8 cellular contexts compared by ENCODE assay signal in the genomic region with DNA sequence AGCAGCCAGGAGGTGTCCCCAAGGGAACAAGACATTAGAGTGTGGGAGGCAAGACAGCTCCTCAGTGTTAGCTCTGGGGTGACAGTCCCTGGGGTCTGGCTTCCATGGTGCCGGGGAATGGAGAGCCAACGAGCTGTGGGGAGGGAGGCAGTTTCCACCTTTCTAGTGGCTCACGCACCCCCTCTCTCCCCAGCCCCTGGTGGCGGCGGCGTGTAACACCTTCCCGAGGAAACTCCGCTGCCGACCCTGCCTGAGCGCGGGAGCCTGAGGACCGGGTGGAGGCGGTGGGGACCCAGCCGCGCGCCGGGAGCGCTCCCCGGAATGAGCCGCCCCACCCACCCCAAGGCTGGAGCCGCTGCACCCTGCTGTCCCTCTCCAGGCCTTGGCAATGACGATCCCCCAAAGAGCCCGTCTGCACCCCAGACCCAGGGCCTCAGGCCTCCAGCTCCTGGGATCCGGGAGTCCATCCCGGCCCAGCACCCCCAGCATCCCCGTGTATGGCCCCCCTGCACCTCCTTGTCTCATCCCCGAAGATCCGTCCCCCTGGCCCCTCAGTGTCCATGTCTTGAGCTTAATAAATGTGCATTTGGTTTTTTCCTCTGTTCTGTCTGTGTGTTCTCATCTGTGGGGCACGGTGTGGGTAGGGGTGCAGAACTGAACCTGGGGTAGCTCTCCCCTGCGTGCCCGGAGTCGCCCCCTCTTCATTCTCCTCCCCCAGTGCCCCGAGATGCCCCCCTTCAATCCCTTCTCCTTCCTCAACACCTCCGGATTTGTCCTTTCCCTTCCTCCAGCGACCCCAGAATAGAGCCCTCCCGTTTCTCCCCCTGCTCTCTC. TPM values are rescaled to one million over a fixed set of nuclear protein-coding genes. Genes with fewer than 3 reads are reported as not detected.
DNase-seq lines count a peak whose midpoint lies in the region; ATAC-seq and TF ChIP-seq lines count a peak whose summit lies in the region.

No MANE protein-coding gene starts in this region.

- POLR2A ChIA-PET in activated CD4-positive, alpha-beta memory T cell treated with anti-CD3 and anti-CD28 coated beads for 36 hours (lab: Charles Lee): interaction anchor here (0.6 to 2.4 kb wide), 8 partner anchors 12 to 152 kb away, joined by 3 to 20 read pairs (median 4); no protein-coding TSS in a partner anchor

- H3K27ac Mint-ChIP-seq in activated CD4-positive, alpha-beta memory T cell treated with anti-CD3 and anti-CD28 coated beads for 36 hours: peak overlapping the region; percentile 99
- peak overlapping the region; percentile 90 to 99 for H3K27ac Mint-ChIP-seq in natural killer cell
- H3K27ac Mint-ChIP-seq in stimulated activated naive CD8-positive, alpha-beta T cell treated with anti-CD3 and anti-CD28 coated beads, Interleukin-15, Interleukin-2, amounts not matched to agents 100 ng/mL and 50 ng/mL, for 24 hours: peak overlapping the region; percentile 100

- CTCF ChIA-PET in activated CD4-positive, alpha-beta memory T cell treated with anti-CD3 and anti-CD28 coated beads for 36 hours (lab: Charles Lee): interaction anchor here (0.5 to 4.6 kb wide), 18 partner anchors 9 to 395 kb away, joined by 3 to 81 read pairs (median 3); partner anchors contain the start of genes FXYD7 and LGI4

- H3K36me3 Mint-ChIP-seq in activated CD4-positive, alpha-beta memory T cell treated with anti-CD3 and anti-CD28 coated beads for 36 hours: peaks cover 42% of the 10 kb centered on the region
- H3K36me3 Mint-ChIP-seq in natural killer cell: peaks cover 9% of the 10 kb centered on the region
- H3K36me3 Mint-ChIP-seq in stimulated activated naive CD8-positive, alpha-beta T cell treated with anti-CD3 and anti-CD28 coated beads, Interleukin-15, Interleukin-2, amounts not matched to agents 100 ng/mL and 50 ng/mL, for 24 hours (ENCODE audit: low read depth): peaks cover 33% of the 10 kb centered on the region

- TF ChIP-seq CTCF in GM12873 (IDR thresholded peaks at IDR 0.05; ENCODE audit: insufficient read depth, low read depth, low read length, missing control alignments): peak; percentile 79
- peak; percentile 74 for TF ChIP-seq CTCF in natural killer cell (IDR thresholded peaks at IDR 0.05)

- no peaks in the 10 kb centered on the region for H3K9me3 ChIP-seq in MG63
- H3K9me3 ChIP-seq in endocrine pancreas (ENCODE audit: control insufficient read depth, low read length): no peaks in the 10 kb centered on the region

- no peaks in the 10 kb centered on the region for H3K9me3 Mint-ChIP-seq in activated CD4-positive, alpha-beta memory T cell treated with anti-CD3 and anti-CD28 coated beads for 36 hours
- H3K9me3 Mint-ChIP-seq in natural killer cell: no peaks in the 10 kb centered on the region
- H3K9me3 Mint-ChIP-seq in stimulated activated naive CD8-positive, alpha-beta T cell treated with anti-CD3 and anti-CD28 coated beads, Interleukin-15, Interleukin-2, amounts not matched to agents 100 ng/mL and 50 ng/mL, for 24 hours: no peaks in the 10 kb centered on the region

- no peaks in the 10 kb centered on the region for H3K4me1 ChIP-seq in endocrine pancreas (ENCODE audit: control insufficient read depth, insufficient read depth, low read length)

- peak; percentile 56 for DNase-seq in MG63
- peak; percentile 86 for DNase-seq in activated CD4-positive, alpha-beta memory T cell treated with anti-CD3 and anti-CD28 coated beads for 36 hours
- peak; percentile 63 for DNase-seq in natural killer cell
- DNase-seq in head of caudate nucleus: no peak
- no peak for DNase-seq in NCI-H446 treated with DMSO at 0.1 percent for 48 hours (lab: John Stamatoyannopoulos, UW)

- H3K36me3 ChIP-seq in MG63: peaks cover 33% of the 10 kb centered on the region
- H3K36me3 ChIP-seq in endocrine pancreas (ENCODE audit: control insufficient read depth, insufficient read depth, low read length): no peaks in the 10 kb centered on the region

- H3K27me3 Mint-ChIP-seq in activated CD4-positive, alpha-beta memory T cell treated with anti-CD3 and anti-CD28 coated beads for 36 hours: no peaks in the 10 kb centered on the region
- H3K27me3 Mint-ChIP-seq in natural killer cell (ENCODE audit: low read depth in 2 of 2): no peaks in the 10 kb centered on the region
- no peaks in the 10 kb centered on the region for H3K27me3 Mint-ChIP-seq in stimulated activated naive CD8-positive, alpha-beta T cell treated with anti-CD3 and anti-CD28 coated beads, Interleukin-15, Interleukin-2, amounts not matched to agents 100 ng/mL and 50 ng/mL, for 24 hours

- H3K4me3 ChIP-seq in MG63 (peak overlapping the region; percentile 83), endocrine pancreas (ENCODE audit: control insufficient read depth, insufficient read depth, low read length) (no peak overlapping the region)

- H3K27me3 ChIP-seq in MG63: no peaks in the 10 kb centered on the region
- no peaks in the 10 kb centered on the region for H3K27me3 ChIP-seq in endocrine pancreas (ENCODE audit: control insufficient read depth, insufficient read depth, low read length)

- intact Hi-C loops in activated CD4-positive, alpha-beta memory T cell treated with anti-CD3 and anti-CD28 coated beads for 36 hours (cut with micrococcal nuclease): loop anchor here (2.0 kb wide), 1 partner anchor 115 kb away; the partner anchor contains the start of gene USF2
- intact Hi-C loops in natural killer cell (cut with micrococcal nuclease) (no loop called here), head of caudate nucleus (cut with DNase I) (no loop called here)

- H3K4me3 Mint-ChIP-seq in activated CD4-positive, alpha-beta memory T cell treated with anti-CD3 and anti-CD28 coated beads for 36 hours: peak overlapping the region; percentile 98
- peak overlapping the region; percentile 100 for H3K4me3 Mint-ChIP-seq in natural killer cell
- H3K4me3 Mint-ChIP-seq in stimulated activated naive CD8-positive, alpha-beta T cell treated with anti-CD3 and anti-CD28 coated beads, Interleukin-15, Interleukin-2, amounts not matched to agents 100 ng/mL and 50 ng/mL, for 24 hours: peak overlapping the region; percentile 98

- peak overlapping the region; percentile 74 for H3K9ac ChIP-seq in endocrine pancreas (ENCODE audit: control insufficient read depth, insufficient read depth, low read length)

- ATAC-seq in natural killer cell: peak; percentile 65 to 75 (median 71)

- peaks cover 42% of the 10 kb centered on the region for H3K4me1 Mint-ChIP-seq in activated CD4-positive, alpha-beta memory T cell treated with anti-CD3 and anti-CD28 coated beads for 36 hours (ENCODE audit: low read depth)
- H3K4me1 Mint-ChIP-seq in natural killer cell: peaks cover 43 to 44% of the 10 kb centered on the region in 2 donors
- H3K4me1 Mint-ChIP-seq in stimulated activated naive CD8-positive, alpha-beta T cell treated with anti-CD3 and anti-CD28 coated beads, Interleukin-15, Interleukin-2, amounts not matched to agents 100 ng/mL and 50 ng/mL, for 24 hours (ENCODE audit: low read depth): peaks cover 50% of the 10 kb centered on the region

RNA-seq across cellular contexts. Expression of gene FXYD5, which starts 0.6 kb away (rescaled TPM):
- total RNA-seq in MG63 (2014; rRNA removed; shearing (Covaris generic); ENCODE audit: low replicate concordance): 28.9 and 59.7 TPM in 2 replicates
- 100 to 1,000 TPM; 334 to 360 TPM for total RNA-seq in activated CD4-positive, alpha-beta memory T cell treated with anti-CD3 and anti-CD28 coated beads for 36 hours
- total RNA-seq in natural killer cell: 100 to 1,000 TPM; 226 to 270 (median 231) TPM

RNA-seq across cellular contexts. Expression of gene FXYD7, which starts 10.9 kb away (rescaled TPM):
- not detected in 2 replicates for total RNA-seq in MG63 (2014; rRNA removed; shearing (Covaris generic); ENCODE audit: low replicate concordance)
- under 1 TPM; 0.77 to 0.93 TPM for total RNA-seq in activated CD4-positive, alpha-beta memory T cell treated with anti-CD3 and anti-CD28 coated beads for 36 hours
- 1 to 10 TPM; 4.0 to 5.4 (median 4.9) TPM for total RNA-seq in natural killer cell

RNA-seq across cellular contexts. Expression of gene FXYD1, which starts 15.3 kb away (rescaled TPM):
- not detected in 2 replicates for total RNA-seq in MG63 (2014; rRNA removed; shearing (Covaris generic); ENCODE audit: low replicate concordance)
- 1 to 10 TPM; 2.3 to 2.8 TPM for total RNA-seq in activated CD4-positive, alpha-beta memory T cell treated with anti-CD3 and anti-CD28 coated beads for 36 hours
- not detected for total RNA-seq in natural killer cell

RNA-seq across cellular contexts. Expression of gene LGI4, which starts 19.1 kb away (rescaled TPM):
- 0.76 TPM in 1 of 2 replicates, not detected in the other for total RNA-seq in MG63 (2014; rRNA removed; shearing (Covaris generic); ENCODE audit: low replicate concordance)
- total RNA-seq in activated CD4-positive, alpha-beta memory T cell treated with anti-CD3 and anti-CD28 coated beads for 36 hours: under 1 TPM; 0.50 to 0.51 TPM
- total RNA-seq in natural killer cell: under 1 TPM in 2 of 3 donors, not detected in 1; 0.49 to 0.72 TPM

RNA-seq across cellular contexts. Expression of gene FXYD3, which starts 38.3 kb away (rescaled TPM):
- not detected in 2 replicates for total RNA-seq in MG63 (2014; rRNA removed; shearing (Covaris generic); ENCODE audit: low replicate concordance)
- not detected for total RNA-seq in activated CD4-positive, alpha-beta memory T cell treated with anti-CD3 and anti-CD28 coated beads for 36 hours
- total RNA-seq in natural killer cell: not detected

Comparison
In these comparisons a context has a peak if more than half of its experiments do, and no peak if none do; other contexts are left out.
1. DNase-seq: peak in MG63 (single experiment), activated CD4-positive, alpha-beta memory T cell treated with anti-CD3 and anti-CD28 coated beads for 36 hours (single experiment) and natural killer cell (single experiment); none in head of caudate nucleus (0 of 42) and NCI-H446 treated with DMSO at 0.1 percent for 48 hours (single experiment).
2. Peak in every context shown above with its lines, with median percentiles within 50 percentile points of each other: H3K27ac Mint-ChIP-seq and H3K4me3 Mint-ChIP-seq.